In genomic region chr19:35629332-35629633, GRCh38 we compare ENCODE assay signal across 8 cellular contexts. TPM values are rescaled to one million over a fixed set of nuclear protein-coding genes. Genes with fewer than 3 reads are reported as not detected.
DNase-seq lines count a peak whose midpoint lies in the region; ATAC-seq and TF ChIP-seq lines count a peak whose summit lies in the region.

No MANE protein-coding gene starts in this region.

- H3K27ac ChIP-seq in endodermal cell (ENCODE audit: low read depth, low read length), result peak overlapping the region; percentile 6
- peak overlapping the region; percentile 90 to 97 for H3K27ac ChIP-seq in ovary

- H3K36me3 ChIP-seq in Loucy (ENCODE audit: insufficient read depth, low read length) (peaks cover 29% of the 10 kb centered on the region; the same call in 1 of the 2 replicates), endodermal cell (ENCODE audit: control insufficient read depth, insufficient read depth, low read length) (peaks cover 28% of the 10 kb centered on the region), ovary (no peaks in the 10 kb centered on the region)

- no peaks in the 10 kb centered on the region; the same call in 1 of the 2 replicates for H3F3A ChIP-seq in Loucy (ENCODE audit: low read depth)

- TF ChIP-seq EP300 in ovary (IDR thresholded peaks at IDR 0.05), result no peak

- peaks cover 15% of the 10 kb centered on the region for H3K79me2 ChIP-seq in Loucy (ENCODE audit: insufficient read depth, low read length)

- H3K4me3 ChIP-seq in GM08714 (ENCODE audit: low read length), result peak overlapping the region; percentile 91
- peak overlapping the region; percentile 95 for H3K4me3 ChIP-seq in Loucy (ENCODE audit: low read length, poor library complexity, severe bottlenecking)
- peak overlapping the region; percentile 91 for H3K4me3 ChIP-seq in endodermal cell (ENCODE audit: low read length)
- peak overlapping the region; percentile 61 for H3K4me3 ChIP-seq in ovary

- intact Hi-C loops in ovary (cut with DNase I), result no loop called here

- no peaks in the 10 kb centered on the region for H3K9me3 Mint-ChIP-seq in endodermal cell

- H3K27me3 Mint-ChIP-seq in endodermal cell (ENCODE audit: insufficient read depth), result no peaks in the 10 kb centered on the region

- H3K4me2 ChIP-seq in Loucy (ENCODE audit: low read depth, low read length, poor library complexity, severe bottlenecking), result peak overlapping the region; percentile 100

- H3K4me1 ChIP-seq in Loucy (ENCODE audit: insufficient read depth, low read length, poor library complexity, severe bottlenecking), result peaks cover 13% of the 10 kb centered on the region
- no peaks in the 10 kb centered on the region for H3K4me1 ChIP-seq in endodermal cell (ENCODE audit: control insufficient read depth, insufficient read depth, low read length)
- peaks cover 4% of the 10 kb centered on the region for H3K4me1 ChIP-seq in ovary (ENCODE audit: insufficient read depth)

- H3K9me3 ChIP-seq in Loucy (ENCODE audit: insufficient read depth, low read depth, low read length) (no peaks in the 10 kb centered on the region), endodermal cell (ENCODE audit: control insufficient read depth, low read length) (no peaks in the 10 kb centered on the region), ovary (no peaks in the 10 kb centered on the region)

- 10 to 11% methylated on average over 13 to 15 of the region's 15 CpGs for WGBS in endodermal cell (ENCODE audit: insufficient coverage in 1 of 2, insufficient read length in 1 of 2), 2 experiments
- WGBS in ovary, 3 donors, result 4 to 13% (median 6%) methylated on average over 7 to 15 of the region's 15 CpGs

- TF ChIP-seq CTCF in Loucy (conservative IDR thresholded peaks at IDR 0.05; ENCODE audit: low read length), result no peak
- no peak for TF ChIP-seq CTCF in endodermal cell (conservative IDR thresholded peaks at IDR 0.05)
- no peak for TF ChIP-seq CTCF in ovary (IDR thresholded peaks at IDR 0.05)

- H3K4me3 Mint-ChIP-seq in endodermal cell, result peak overlapping the region; percentile 91

- no peaks in the 10 kb centered on the region for H3K27me3 ChIP-seq in Loucy (ENCODE audit: insufficient read depth, low read length, poor library complexity, severe bottlenecking)
- H3K27me3 ChIP-seq in endodermal cell (ENCODE audit: control insufficient read depth, insufficient read depth, low read length, poor library complexity, severe bottlenecking), result no peaks in the 10 kb centered on the region
- no peaks in the 10 kb centered on the region for H3K27me3 ChIP-seq in ovary

- H3K27ac Mint-ChIP-seq in endodermal cell, result peak overlapping the region; percentile 98

- ATAC-seq in GM21737 (IDR thresholded peaks at IDR 0.05; ENCODE audit: unreplicated experiment) (no peak), HG02884 (IDR thresholded peaks at IDR 0.05; ENCODE audit: unreplicated experiment) (no peak)

- H3K36me3 Mint-ChIP-seq in endodermal cell (ENCODE audit: low read depth), result peaks cover 36% of the 10 kb centered on the region

- no peak for TF ChIP-seq POLR2A in ovary (IDR thresholded peaks at IDR 0.05)

- peaks cover 5% of the 10 kb centered on the region for H4K20me1 ChIP-seq in Loucy (ENCODE audit: insufficient read depth, low read length, poor library complexity, severe bottlenecking)

- peak overlapping the region; percentile 92 for H3K9ac ChIP-seq in Loucy (ENCODE audit: low read depth, low read length, poor library complexity, severe bottlenecking)
- peak overlapping the region; percentile 92 for H3K9ac ChIP-seq in endodermal cell (ENCODE audit: extremely low read depth, low read length, poor library complexity, severe bottlenecking)

- H3K4me1 Mint-ChIP-seq in endodermal cell, result peaks cover 7% of the 10 kb centered on the region

- 0 out of 2 replicates have a peak overlapping the region, but pooled peaks have one; percentile 48 for H2AFZ ChIP-seq in Loucy (ENCODE audit: low read length)

- DNase-seq in endodermal cell (no peak), ovary (no peak), GM03348 (ENCODE audit: low spot score) (no peak), EL (no peak)

- no peaks in the 10 kb centered on the region for H3K9me2 ChIP-seq in Loucy (replicated peaks; ENCODE audit: low read depth, low read length)

RNA-seq across cellular contexts. Expression of gene RBM42, which starts 0.4 kb away (rescaled TPM):
- 10 to 100 TPM; 81.1 to 89.2 TPM for total RNA-seq in endodermal cell
- 68.5 TPM for polyA plus RNA-seq in endodermal cell (2013, experiment 1 of 2)
- 64.3 TPM for polyA plus RNA-seq in endodermal cell (2013, experiment 2 of 2)
- total RNA-seq in ovary, result 10 to 100 TPM; 43.0 to 90.4 (median 78.1) TPM
- 10 to 100 TPM in 1 of 2 donors, 1 to 10 TPM in 1; 6.1 to 68.0 TPM for polyA plus RNA-seq in ovary

RNA-seq across cellular contexts. Expression of gene ETV2, which starts 12.3 kb away (rescaled TPM):
- total RNA-seq in endodermal cell (1 to 10 TPM; 1.2 to 1.3 TPM), ovary (1 to 10 TPM in 5 of 7 donors, under 1 TPM in 2; 0.79 to 2.5 (median 1.4) TPM)
- 2.8 TPM for polyA plus RNA-seq in endodermal cell (2013, experiment 1 of 2)
- 2.3 TPM for polyA plus RNA-seq in endodermal cell (2013, experiment 2 of 2)
- 1 to 10 TPM in 1 of 2 donors, not detected in 1; 1.9 TPM for polyA plus RNA-seq in ovary

RNA-seq across cellular contexts. Expression of gene HAUS5, which starts 16.7 kb away (rescaled TPM):
- 10 to 100 TPM; 32.4 to 33.7 TPM for total RNA-seq in endodermal cell
- 29.8 TPM for polyA plus RNA-seq in endodermal cell (2013, experiment 1 of 2)
- 25.0 TPM for polyA plus RNA-seq in endodermal cell (2013, experiment 2 of 2)
- 10 to 100 TPM; 10.6 to 24.5 (median 19.5) TPM for total RNA-seq in ovary
- 10 to 100 TPM in 1 of 2 donors, 1 to 10 TPM in 1; 8.8 to 14.8 TPM for polyA plus RNA-seq in ovary

RNA-seq across cellular contexts. Expression of gene COX6B1, which starts 18.8 kb away (rescaled TPM):
- total RNA-seq in endodermal cell (100 to 1,000 TPM; 401 to 445 TPM), ovary (100 to 1,000 TPM; 181 to 320 (median 243) TPM)
- 515 TPM for polyA plus RNA-seq in endodermal cell (2013, experiment 1 of 2)
- polyA plus RNA-seq in endodermal cell (2013, experiment 2 of 2), result 477 TPM
- polyA plus RNA-seq in ovary, result 100 to 1,000 TPM; 466 to 601 TPM

RNA-seq across cellular contexts. Expression of gene UPK1A, which starts 37.0 kb away (rescaled TPM):
- total RNA-seq in endodermal cell (under 1 TPM; 0.37 to 0.46 TPM), ovary (not detected)
- not detected for polyA plus RNA-seq in endodermal cell (2013, experiment 1 of 2)
- 0.29 TPM for polyA plus RNA-seq in endodermal cell (2013, experiment 2 of 2)
- under 1 TPM; 0.06 to 0.20 TPM for polyA plus RNA-seq in ovary
